ENCODE assay signal across 20 cellular contexts in genomic region chr1:162475089-162475488, GRCh38.
"Had no signal": no experiment of that assay in that cellular context is flagged by ENCODE, and none has a peak within 500 bp of the region (broad histone marks: within the 10 kb centered on the region; RNA-seq: fewer than 3 reads in every experiment).

No MANE protein-coding gene starts in this region.

- H3K27ac Mint-ChIP-seq: activated CD4-positive, alpha-beta memory T cell treated with anti-CD3 and anti-CD28 coated beads for 36 hours; activated CD4-positive, alpha-beta T cell treated with anti-CD3 and anti-CD28 coated beads for 36 hours; activated naive CD8-positive, alpha-beta T cell treated with anti-CD3 and anti-CD28 coated beads, Interleukin-2, amount 10 ng/mL, durations not matched to agents 7 days and 5 days; mesothelial cell of epicardium; nephron; T-helper 2 cell treated with Interferon-gamma antibody and Interleukin-4, amounts not matched to agents 5 μg/mL and 100 μg/mL, for 36 hours had no signal

- H2AFZ ChIP-seq: hepatocyte had no signal

- FAIRE-seq: islet of Langerhans, TTC549 had no signal

- H3K4me3 ChIP-seq: coronary artery, esophagus muscularis mucosa, hepatocyte, lower lobe of right lung, thyroid gland had no signal

- H3K4me1 Mint-ChIP-seq: activated CD4-positive, alpha-beta T cell treated with anti-CD3 and anti-CD28 coated beads for 36 hours; activated naive CD8-positive, alpha-beta T cell treated with anti-CD3 and anti-CD28 coated beads, Interleukin-2, amount 10 ng/mL, durations not matched to agents 7 days and 5 days; central memory CD8-positive, alpha-beta T cell; mesothelial cell of epicardium; nephron had no signal

- H3K79me2 ChIP-seq: hepatocyte had no signal

- DNase-seq: activated CD4-positive, alpha-beta memory T cell treated with anti-CD3 and anti-CD28 coated beads for 36 hours; activated CD4-positive, alpha-beta T cell treated with anti-CD3 and anti-CD28 coated beads for 36 hours; activated naive CD8-positive, alpha-beta T cell treated with anti-CD3 and anti-CD28 coated beads, Interleukin-2, amount 10 ng/mL, durations not matched to agents 7 days and 5 days; activated T-cell treated with anti-CD3 and anti-CD28 coated beads for 4 hours; left cardiac atrium; lower lobe of right lung; stimulated activated CD4-positive, alpha-beta T cell treated with anti-CD3 and anti-CD28 coated beads, Interleukin-12 subunit alpha, Interleukin-12 subunit beta, amount 100 ng/mL, for 4 hours; stimulated activated CD4-positive, alpha-beta T cell treated with anti-CD3 and anti-CD28 coated beads, Interleukin-1b, Interleukin-23, amount 100 ng/mL, for 48 hours; stimulated activated CD8-positive, alpha-beta memory T cell treated with anti-CD3 and anti-CD28 coated beads, Interleukin-4, amount 100 ng/mL, for 48 hours; stimulated activated naive CD4-positive, alpha-beta T cell; thyroid gland had no signal

- ATAC-seq: activated CD4-positive, alpha-beta T cell treated with anti-CD3 and anti-CD28 coated beads for 36 hours; lower lobe of right lung had no signal

- H3K4me3 Mint-ChIP-seq: activated CD4-positive, alpha-beta memory T cell treated with anti-CD3 and anti-CD28 coated beads for 36 hours; activated CD4-positive, alpha-beta T cell treated with anti-CD3 and anti-CD28 coated beads for 36 hours; activated naive CD8-positive, alpha-beta T cell treated with anti-CD3 and anti-CD28 coated beads, Interleukin-2, amount 10 ng/mL, durations not matched to agents 7 days and 5 days; central memory CD8-positive, alpha-beta T cell; mesothelial cell of epicardium; nephron; T-helper 2 cell treated with Interferon-gamma antibody and Interleukin-4, amounts not matched to agents 5 μg/mL and 100 μg/mL, for 36 hours had no signal

- H3K9me3 ChIP-seq: thyroid gland had no signal

- H3K36me3 Mint-ChIP-seq: activated naive CD8-positive, alpha-beta T cell treated with anti-CD3 and anti-CD28 coated beads, Interleukin-2, amount 10 ng/mL, durations not matched to agents 7 days and 5 days had no signal

- H3K27ac ChIP-seq: coronary artery, esophagus muscularis mucosa, hepatocyte, lower lobe of right lung, thyroid gland had no signal

- H3K36me3 ChIP-seq: esophagus muscularis mucosa, lower lobe of right lung, thyroid gland had no signal

- H3K27me3 ChIP-seq: esophagus muscularis mucosa, hepatocyte, thyroid gland had no signal

- H3K4me1 ChIP-seq: esophagus muscularis mucosa, lower lobe of right lung, thyroid gland had no signal

- H3K4me2 ChIP-seq: hepatocyte had no signal
